In the genomic region with DNA sequence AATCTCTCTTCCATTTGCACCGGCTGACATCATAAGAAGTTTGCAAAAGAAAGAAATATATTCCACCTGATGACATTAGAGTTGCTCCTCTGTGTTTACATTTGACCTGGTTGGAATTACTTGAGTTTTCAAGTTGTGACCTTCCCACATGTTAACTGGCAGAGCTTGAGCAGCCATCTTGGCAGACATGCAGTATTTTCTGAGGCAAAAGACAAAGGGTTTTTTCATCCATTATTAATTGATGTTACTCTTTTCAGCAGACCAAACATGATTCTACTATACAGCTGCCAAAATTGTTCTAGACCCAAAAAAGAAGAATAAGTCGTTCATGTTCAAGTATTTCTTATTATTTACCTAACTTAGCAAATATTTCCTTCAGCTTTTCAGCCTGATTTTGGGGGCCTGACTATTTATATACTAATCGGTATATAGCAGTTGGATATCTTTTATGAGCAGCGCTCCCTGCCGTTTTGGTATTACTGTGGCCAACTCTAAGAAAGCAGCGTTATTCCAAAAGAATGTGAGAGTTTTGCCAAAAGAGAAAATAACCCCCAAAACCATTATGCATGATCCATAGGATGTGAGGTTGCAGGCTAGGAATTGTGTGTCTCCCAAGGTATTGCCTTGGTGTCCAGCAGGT, we compare ENCODE assay signal across 14 cellular contexts.
DNase-seq lines count a peak whose midpoint lies in the region; ATAC-seq, FAIRE-seq and TF ChIP-seq lines count a peak whose summit lies in the region.
"Had no signal": no experiment of that assay in that cellular context is flagged by ENCODE, and none has a peak within 500 bp of the region (broad histone marks: within the 10 kb centered on the region; RNA-seq: fewer than 3 reads in every experiment).

No MANE protein-coding gene starts in this region.

- H3K9ac ChIP-seq in K562 (ENCODE audit: insufficient read depth in 1 of 2, low read depth in 2 of 2, low read length in 2 of 2), result no peak overlapping the region
- no peak overlapping the region for H3K9ac ChIP-seq in GM23248

- H3K36me3 ChIP-seq in K562 (ENCODE audit: control insufficient read depth, insufficient read depth, low read length) (no peaks in the 10 kb centered on the region), GM23248 (ENCODE audit: low read depth) (no peaks in the 10 kb centered on the region)

- 1% methylated on average over 6 of the region's 6 CpGs for WGBS in K562 (ENCODE audit: insufficient coverage, low coverage, missing lambda C conversion rate)
- WGBS in GM23248 (ENCODE audit: low coverage in 1 of 2, low lambda C conversion rate in 2 of 2, missing lambda C conversion rate in 2 of 2), 2 experiments, result 40 to 41% methylated on average over 6 of the region's 6 CpGs

- H3K4me1 ChIP-seq in K562 (replicated peaks in 1 of 2; ENCODE audit: control insufficient read depth in 2 of 2, insufficient read depth in 2 of 2, low read length in 2 of 2), result no peaks in the 10 kb centered on the region
- H3K4me1 ChIP-seq in GM23248 (ENCODE audit: insufficient read depth), result no peaks in the 10 kb centered on the region

- H3K9me3 ChIP-seq in K562 (replicated peaks; ENCODE audit: control insufficient read depth, insufficient read depth, low read depth, low read length) (no peaks in the 10 kb centered on the region), GM23248 (ENCODE audit: low read depth) (no peaks in the 10 kb centered on the region)

- CTCF ChIA-PET in K562 (lab: Yijun Ruan, JAX; ENCODE audit: low intra/inter-chr PET ratio), result no interaction called here

- TF ChIP-seq CTCF in K562 (IDR thresholded peaks at IDR 0.05 in 2 of 3, conservative IDR thresholded peaks at IDR 0.05 in 1 of 3; ENCODE audit: insufficient read depth in 2 of 3, low read depth in 1 of 3, low read length in 3 of 3), result no peak

- no peak for TF ChIP-seq EP300 in K562 (IDR thresholded peaks at IDR 0.05; ENCODE audit: low read length)

- no peak overlapping the region for H3K27ac ChIP-seq in K562 (ENCODE audit: extremely low read depth, low read depth, low read length)
- H3K27ac ChIP-seq in GM23248, result no peak overlapping the region
- H3K27ac ChIP-seq: SK-N-MC had no signal

- TF ChIP-seq POLR2A in K562 (conservative IDR thresholded peaks at IDR 0.05), result no peak

- H2AFZ ChIP-seq in K562 (ENCODE audit: low read depth, low read length) (no peak overlapping the region), GM23248 (no peak overlapping the region)

- H4K20me1 ChIP-seq in K562 (replicated peaks; ENCODE audit: control insufficient read depth, insufficient read depth, low read length), result no peaks in the 10 kb centered on the region
- H4K20me1 ChIP-seq in GM23248 (ENCODE audit: insufficient read depth), result no peaks in the 10 kb centered on the region

- TF ChIP-seq RAD21 in K562 (CRISPR knock-in tag; conservative IDR thresholded peaks at IDR 0.05 in 1 of 2, IDR thresholded peaks at IDR 0.05 in 1 of 2), result no peak

- H3K4me2 ChIP-seq in K562 (ENCODE audit: insufficient read depth, low read length), result no peak overlapping the region
- H3K4me2 ChIP-seq in GM23248 (ENCODE audit: unreplicated experiment), result no peak overlapping the region

- H3K4me3 ChIP-seq in K562 (no peak overlapping the region), GM23248 (no peak overlapping the region)
- H3K4me3 ChIP-seq: SK-N-MC had no signal

- intact Hi-C loops in K562 (cut with micrococcal nuclease), result no loop called here

- in situ Hi-C loops in K562 (cut with MboI) (no loop called here), GM23248 (cut with MboI) (no loop called here)

- POLR2A ChIA-PET in K562 (lab: Yijun Ruan, JAX), result no interaction called here

- BruUV-seq in K562 (replicated peaks; lab: Mats Ljungman, UMichigan), result no TSS peak

- H3K79me2 ChIP-seq in K562 (ENCODE audit: control insufficient read depth, insufficient read depth, low read length) (no peaks in the 10 kb centered on the region), GM23248 (ENCODE audit: insufficient read depth) (no peaks in the 10 kb centered on the region)

- DNase-seq in NCI-H446 treated with DMSO at 0.1 percent for 48 hours (lab: John Stamatoyannopoulos, UW), result peak; percentile 53
- no peak for DNase-seq in K562 (ENCODE audit: extremely low read depth in 1 of 4, low spot score in 3 of 4)
- peak; percentile 88 for DNase-seq in globus pallidus (ENCODE audit: low spot score)
- peak; percentile 46 for DNase-seq in retina
- DNase-seq in urothelium cell line (ENCODE audit: low spot score), result no peak
- DNase-seq in GM23248, result no peak
- DNase-seq in dermis blood vessel endothelial cell, result no peak
- DNase-seq: CD8-positive, alpha-beta T cell; HCEC 1CT; IMR-90; NCI-H1436; NCI-H2081 treated with DMSO at 0.1 percent for 48 hours; NCI-H748 treated with DMSO at 0.1 percent for 48 hours had no signal

- no peak for ATAC-seq in K562
- ATAC-seq: CD8-positive, alpha-beta T cell had no signal

- FAIRE-seq in K562 (lab: Jason Lieb, UNC) (peak; percentile 35), urothelium cell line (lab: Jason Lieb, UNC) (no peak)

- H3K9me2 ChIP-seq in GM23248 (ENCODE audit: insufficient read depth), result no peaks in the 10 kb centered on the region

- H3K27me3 ChIP-seq in K562 (ENCODE audit: control insufficient read depth in 2 of 2, insufficient read depth in 2 of 2, low read length in 2 of 2) (peaks cover 4 to 7% of the 10 kb centered on the region in 2 experiments), GM23248 (replicated peaks; ENCODE audit: insufficient read depth) (no peaks in the 10 kb centered on the region)

- H3F3A ChIP-seq in GM23248 (ENCODE audit: insufficient read depth), result no peaks in the 10 kb centered on the region

- H3K9me1 ChIP-seq in K562 (ENCODE audit: control insufficient read depth, insufficient read depth, low read length), result no peaks in the 10 kb centered on the region

TF ChIP-seq in K562, 482 proteins besides CTCF, POLR2A, EP300 and RAD21:
- TF ChIP-seq PRPF4 (IDR thresholded peaks at IDR 0.05; ENCODE audit: insufficient read depth, low read depth, low read length, poor library complexity, severe bottlenecking), result no peak
- no peak for TF ChIP-seq HNRNPUL1 (IDR thresholded peaks at IDR 0.05; ENCODE audit: low read length)

Comparison
In these comparisons a context has a peak if more than half of its experiments do, and no peak if none do; other contexts are left out.
1. DNase-seq: peak in NCI-H446 treated with DMSO at 0.1 percent for 48 hours (single experiment), globus pallidus (single experiment) and retina (single experiment); none in K562 (0 of 4), urothelium cell line (single experiment), GM23248 (single experiment) and dermis blood vessel endothelial cell (single experiment).